ENCODE assay signal across 3 cellular contexts in genomic region chr20:58820515-58820914, GRCh38. TPM values are rescaled to one million over a fixed set of nuclear protein-coding genes. Genes with fewer than 3 reads are reported as not detected.
"Had no signal": no experiment of that assay in that cellular context is flagged by ENCODE, and none has a peak within 500 bp of the region (broad histone marks: within the 10 kb centered on the region; RNA-seq: fewer than 3 reads in every experiment).

No MANE protein-coding gene starts in this region.

RNA-seq across cellular contexts. Expression of gene GNAS-AS1, which starts 30.2 kb away (rescaled TPM):
- total RNA-seq: dermis blood vessel endothelial cell, gastrocnemius medialis, glomerular endothelial cell had no signal
